22 cellular contexts compared by ENCODE assay signal in the genomic region with DNA sequence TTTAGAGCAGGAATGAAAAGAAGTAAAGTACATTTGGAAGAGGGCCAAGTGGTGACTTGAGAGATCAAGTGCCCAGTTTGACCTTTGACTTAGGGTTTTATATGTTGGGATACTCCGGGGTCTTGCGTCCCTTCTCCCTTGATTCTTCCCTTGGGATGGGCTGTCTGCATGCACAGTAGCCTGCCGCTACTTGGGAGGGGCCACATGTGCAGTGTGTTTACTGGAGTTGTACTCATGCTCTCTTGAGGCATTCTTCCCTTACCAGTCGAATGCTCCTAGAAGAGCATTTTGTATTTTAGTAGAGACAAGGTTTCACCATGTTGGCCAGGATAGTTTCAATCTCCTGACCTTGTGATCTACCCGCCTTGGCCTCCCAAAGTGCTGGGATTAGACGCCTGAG.
"Had no signal": no experiment of that assay in that cellular context is flagged by ENCODE, and none has a peak within 500 bp of the region (broad histone marks: within the 10 kb centered on the region; RNA-seq: fewer than 3 reads in every experiment).

No MANE protein-coding gene starts in this region.

- ATAC-seq: heart right ventricle; natural killer cell; right cardiac atrium; sciatic nerve; stimulated activated effector memory CD8-positive, alpha-beta T cell treated with anti-CD3 and anti-CD28 coated beads, Interleukin-12 subunit alpha, Interleukin-12 subunit beta, amount 100 ng/mL, for 72 hours had no signal

- H3K79me2 ChIP-seq: hepatocyte had no signal

- DNase-seq: heart right ventricle; islet precursor cell; left ventricle myocardium inferior; mesendoderm; naive B cell; natural killer cell; nephron progenitor cell; ovary; retina; right cardiac atrium; spleen; stimulated activated CD4-positive, alpha-beta T cell treated with anti-CD3 and anti-CD28 coated beads, Interleukin-4, amount 100 ng/mL, for 24 hours; stimulated activated naive CD4-positive, alpha-beta T cell; upper lobe of left lung had no signal

- H3K27ac ChIP-seq: heart right ventricle, hepatocyte, left ventricle myocardium inferior, ovary, skin epidermis, spleen, suprapubic skin, thoracic aorta, tibial nerve, upper lobe of left lung had no signal

- H3K4me3 ChIP-seq: heart right ventricle, hepatocyte, left ventricle myocardium inferior, lung, ovary, skin epidermis, spleen, suprapubic skin, thoracic aorta, tibial nerve, upper lobe of left lung had no signal

- H3K9me3 ChIP-seq: heart right ventricle, left ventricle myocardium inferior, ovary, spleen, suprapubic skin, thoracic aorta, tibial nerve, upper lobe of left lung had no signal

- H3K4me1 ChIP-seq: heart right ventricle, left ventricle myocardium inferior, spleen, suprapubic skin, tibial nerve, upper lobe of left lung had no signal

- H2AFZ ChIP-seq: hepatocyte had no signal

- H3K4me2 ChIP-seq: hepatocyte had no signal

- H3K36me3 ChIP-seq: left ventricle myocardium inferior, ovary, suprapubic skin, thoracic aorta had no signal

- H3K27me3 ChIP-seq: heart right ventricle, hepatocyte, ovary, spleen, suprapubic skin, tibial nerve, upper lobe of left lung had no signal
